ENCODE assay signal across 20 cellular contexts in genomic region chr12:87802721-87803011, GRCh38.
DNase-seq lines count a peak whose midpoint lies in the region; ATAC-seq, FAIRE-seq and TF ChIP-seq lines count a peak whose summit lies in the region.
"Had no signal": no experiment of that assay in that cellular context is flagged by ENCODE, and none has a peak within 500 bp of the region (broad histone marks: within the 10 kb centered on the region; RNA-seq: fewer than 3 reads in every experiment).

No MANE protein-coding gene starts in this region.

- TF ChIP-seq POLR2A in A549 (IDR thresholded peaks at IDR 0.05; ENCODE audit: low read length) = no peak

- H3K4me2 ChIP-seq in A549 = peak overlapping the region; percentile 90
- H3K4me2 ChIP-seq in osteoblast (ENCODE audit: insufficient read depth, low read length) = peak overlapping the region; percentile 54

- CTCF ChIA-PET in A549 (lab: Yijun Ruan, JAX) = interaction anchor here (1.2 to 2.2 kb wide), 2 partner anchors 46 kb away, joined by 4 to 6 read pairs; no protein-coding TSS in a partner anchor

- no peak for TF ChIP-seq CTCF in A549 (IDR thresholded peaks at IDR 0.05)
- no peak for TF ChIP-seq CTCF in RWPE2 (IDR thresholded peaks at IDR 0.05; ENCODE audit: poor library complexity, severe bottlenecking)
- TF ChIP-seq CTCF in osteoblast (IDR thresholded peaks at IDR 0.05; ENCODE audit: extremely low read depth, low read depth, low read length) = no peak
- no peak for TF ChIP-seq CTCF in D721Med (IDR thresholded peaks at IDR 0.05; ENCODE audit: insufficient read depth, missing control alignments)

- TF ChIP-seq RAD21 in A549 (conservative IDR thresholded peaks at IDR 0.05 in 1 of 2, IDR thresholded peaks at IDR 0.05 in 1 of 2) = no peak

- H3K27me3 ChIP-seq in ACC112 (ENCODE audit: insufficient read depth, low read length) (no peaks in the 10 kb centered on the region), RWPE2 (ENCODE audit: insufficient read depth, poor library complexity, severe bottlenecking) (no peaks in the 10 kb centered on the region), osteoblast (ENCODE audit: insufficient read depth, low read length) (no peaks in the 10 kb centered on the region)
- H3K27me3 ChIP-seq: BE2C had no signal

- TF ChIP-seq EP300 in A549 (IDR thresholded peaks at IDR 0.05) = no peak

- H3K9me3 ChIP-seq in A549 = 0 out of 3 replicates have a peak, but pooled peaks cover 4% of the 10 kb centered on the region
- no peaks in the 10 kb centered on the region for H3K9me3 ChIP-seq in RWPE2 (ENCODE audit: severe bottlenecking)
- no peaks in the 10 kb centered on the region for H3K9me3 ChIP-seq in osteoblast (ENCODE audit: low read depth, low read length)
- H3K9me3 ChIP-seq: BE2C had no signal

- H2AFZ ChIP-seq in ACC112 (ENCODE audit: low read length, unreplicated experiment) (peak overlapping the region; percentile 41), osteoblast (ENCODE audit: low read length) (no peak overlapping the region)

- H4K20me1 ChIP-seq in osteoblast (ENCODE audit: insufficient read depth, low read length) = no peaks in the 10 kb centered on the region

- H3K36me3 ChIP-seq in ACC112 (ENCODE audit: insufficient read depth, low read length) (no peaks in the 10 kb centered on the region), RWPE2 (ENCODE audit: low read depth) (no peaks in the 10 kb centered on the region), osteoblast (ENCODE audit: insufficient read depth, low read length) (no peaks in the 10 kb centered on the region)
- H3K36me3 ChIP-seq: BE2C had no signal

- whole genome bisulfite sequencing in A549 (ENCODE audit: missing lambda C conversion rate) = 19% methylated on average over 1 of the region's 1 CpG

- H3K27ac ChIP-seq in A549 (peak overlapping the region; percentile 84 to 88), ACC112 (ENCODE audit: low read depth, low read length) (peak overlapping the region; percentile 42), RWPE2 (ENCODE audit: poor library complexity, severe bottlenecking) (peak overlapping the region; percentile 22), osteoblast (ENCODE audit: low read depth, low read length) (no peak overlapping the region)

- DNase-seq in A549 (ENCODE audit: low read depth in 1 of 2, low spot score in 1 of 2) = peak in 1 of 2 experiments; percentile 45
- DNase-seq in RWPE2 (ENCODE audit: low spot score) = no peak
- no peak for DNase-seq in osteoblast (ENCODE audit: insufficient read length, low spot score, missing footprints)
- no peak for DNase-seq in D721Med (ENCODE audit: insufficient read length, low spot score)
- DNase-seq: ACHN; BE2C; CD8-positive, alpha-beta memory T cell; H7; KBM-7; MM.1S; NCI-H1417 treated with DMSO at 0.1 percent for 48 hours; NCI-H187 treated with DMSO at 0.1 percent for 48 hours; NCI-H2171 treated with DMSO at 0.1 percent for 48 hours; NCI-H510A treated with DMSO at 0.1 percent for 48 hours; NK-92 treated with Interleukin-12 subunit alpha and Interleukin-12 subunit beta, amount 100 ng/mL, for 24 hours; SHP77 treated with DMSO at 0.1 percent for 48 hours; SW 1271 had no signal

- ATAC-seq in A549 (peak; percentile 42 to 67; a peak in 4 of 6 replicates), RWPE2 (ENCODE audit: low read depth) (no peak; the same call in 2 of the 3 replicates), HG03097 (IDR thresholded peaks at IDR 0.05; ENCODE audit: low FRiP score, unreplicated experiment) (no peak), GM21515 (IDR thresholded peaks at IDR 0.05; ENCODE audit: unreplicated experiment) (no peak)

- H3K4me1 ChIP-seq in A549 (peaks cover 81% of the 10 kb centered on the region), ACC112 (ENCODE audit: control insufficient read depth, insufficient read depth, low read length, unreplicated experiment) (peaks cover 44% of the 10 kb centered on the region), RWPE2 (ENCODE audit: insufficient read depth, poor library complexity, severe bottlenecking) (peaks cover 15% of the 10 kb centered on the region), osteoblast (ENCODE audit: insufficient read depth, low read length) (peaks cover 20% of the 10 kb centered on the region)
- H3K4me1 ChIP-seq: BE2C had no signal

- POLR2A ChIA-PET in A549 (lab: Yijun Ruan, JAX) = interaction anchor here (1.2 kb wide), 1 partner anchor 234 kb away, joined by 3 read pairs; no protein-coding TSS in a partner anchor

- peak; percentile 68 for FAIRE-seq in A549 (lab: Jason Lieb, UNC)
- no peak for FAIRE-seq in D721Med (lab: Jason Lieb, UNC)

- peak overlapping the region; percentile 30; the same call in 2 of the 3 replicates for H3K4me3 ChIP-seq in A549
- H3K4me3 ChIP-seq in ACC112 (ENCODE audit: low read depth, low read length) = peak overlapping the region; percentile 2; the same call in 1 of the 2 replicates
- no peak overlapping the region for H3K4me3 ChIP-seq in RWPE2 (ENCODE audit: severe bottlenecking)
- H3K4me3 ChIP-seq in osteoblast (ENCODE audit: insufficient read depth, low read length) = no peak overlapping the region

- H3K79me2 ChIP-seq in ACC112 (ENCODE audit: control insufficient read depth, insufficient read depth, low read length, unreplicated experiment) = no peaks in the 10 kb centered on the region
- H3K79me2 ChIP-seq in osteoblast (ENCODE audit: insufficient read depth, low read length) = no peaks in the 10 kb centered on the region

TF ChIP-seq in A549, 52 proteins besides CTCF, POLR2A, EP300 and RAD21:
- no peak for TF ChIP-seq MYC (IDR thresholded peaks at IDR 0.05; ENCODE audit: borderline replicate concordance, low read length)
- TF ChIP-seq HOXB5 (CRISPR knock-in tag; IDR thresholded peaks at IDR 0.05) = no peak
- no peak for TF ChIP-seq CBX2 (IDR thresholded peaks at IDR 0.05; ENCODE audit: borderline replicate concordance, low read depth)
- no peak for TF ChIP-seq ZSCAN20 (CRISPR knock-in tag; IDR thresholded peaks at IDR 0.05)
- TF ChIP-seq USF2 (IDR thresholded peaks at IDR 0.05) = no peak
- TF ChIP-seq FOSB (CRISPR knock-in tag; IDR thresholded peaks at IDR 0.05) = no peak
- no peak for TF ChIP-seq MAZ (IDR thresholded peaks at IDR 0.05; ENCODE audit: borderline replicate concordance, low read depth, low read length)
- no peak for TF ChIP-seq PHF8 (IDR thresholded peaks at IDR 0.05; ENCODE audit: borderline replicate concordance, low read depth)
- no peak for TF ChIP-seq CBX8 (IDR thresholded peaks at IDR 0.05)
- no peak for TF ChIP-seq TFCP2L1 (CRISPR knock-in tag; IDR thresholded peaks at IDR 0.05)
- no peak for TF ChIP-seq KDM1A (IDR thresholded peaks at IDR 0.05; ENCODE audit: low read depth)
TF ChIP-seq in A549: peak in this region for 0.

Comparison
In these comparisons a context has a peak if more than half of its experiments do, and no peak if none do; other contexts are left out.
1. ATAC-seq: peak in A549 (2 of 2); none in RWPE2 (single experiment), HG03097 (single experiment) and GM21515 (single experiment).
2. H3K4me3 ChIP-seq: peak in A549 (single experiment) and ACC112 (single experiment); none in RWPE2 (single experiment) and osteoblast (single experiment).